Comparison of ENCODE assay signal across 8 cellular contexts in genomic region chr5:122776143-122776542, GRCh38. TPM values are rescaled to one million over a fixed set of nuclear protein-coding genes. Genes with fewer than 3 reads are reported as not detected.
DNase-seq lines count a peak whose midpoint lies in the region; ATAC-seq, FAIRE-seq and TF ChIP-seq lines count a peak whose summit lies in the region.

No MANE protein-coding gene starts in this region.

- H3K27ac ChIP-seq in ACC112 (ENCODE audit: low read depth, low read length) (no peak overlapping the region), HL-60 (replicated peaks) (peak overlapping the region; percentile 92), muscle layer of duodenum (ENCODE audit: low read length) (peak overlapping the region; percentile 87)

- H3K27me3 ChIP-seq in ACC112 (ENCODE audit: insufficient read depth, low read length) (no peaks in the 10 kb centered on the region), HL-60 (ENCODE audit: insufficient read depth, poor library complexity, severe bottlenecking) (no peaks in the 10 kb centered on the region), bronchial epithelial cell (ENCODE audit: control insufficient read depth, insufficient read depth, low read length) (no peaks in the 10 kb centered on the region), muscle layer of duodenum (ENCODE audit: low read depth, low read length) (no peaks in the 10 kb centered on the region)

- peaks cover 49% of the 10 kb centered on the region for H3K79me2 ChIP-seq in ACC112 (ENCODE audit: control insufficient read depth, insufficient read depth, low read length, unreplicated experiment)

- no peak for ATAC-seq in HG03439 (IDR thresholded peaks at IDR 0.05; ENCODE audit: unreplicated experiment)
- ATAC-seq in GM18861 (IDR thresholded peaks at IDR 0.05; ENCODE audit: unreplicated experiment), result no peak

- H3K4me1 ChIP-seq in ACC112 (ENCODE audit: control insufficient read depth, insufficient read depth, low read length, unreplicated experiment) (peaks cover 16% of the 10 kb centered on the region), muscle layer of duodenum (ENCODE audit: control insufficient read depth in 1 of 2, insufficient read depth in 2 of 2, low read length in 2 of 2) (peaks cover 4 to 26% of the 10 kb centered on the region in 2 donors)

- TF ChIP-seq CTCF in HL-60 (IDR thresholded peaks at IDR 0.05; ENCODE audit: insufficient read depth, low read length) (no peak), bronchial epithelial cell (IDR thresholded peaks at IDR 0.05; ENCODE audit: insufficient read depth, low read length, severe bottlenecking) (no peak), GM13977 (IDR thresholded peaks at IDR 0.05; ENCODE audit: extremely low read depth, insufficient read depth, missing control alignments) (no peak)

- DNase-seq in HL-60 (ENCODE audit: low read depth in 1 of 2, low spot score in 1 of 2) (no peak), bronchial epithelial cell (ENCODE audit: low read depth) (no peak), GM13977 (ENCODE audit: low spot score) (no peak), Kasumi-1 (lab: John Stamatoyannopoulos, UW) (no peak)

- peak overlapping the region; percentile 48 for H2AFZ ChIP-seq in ACC112 (ENCODE audit: low read length, unreplicated experiment)

- in situ Hi-C loops in GM13977 (cut with MboI; ENCODE audit: low pct_unique_long_range_greater_than_20kb, low sequenced_read_pairs, unreplicated experiment), result no loop called here

- no peak for FAIRE-seq in bronchial epithelial cell (lab: Jason Lieb, UNC)

- H3K36me3 ChIP-seq in ACC112 (ENCODE audit: insufficient read depth, low read length) (0 out of 2 replicates have a peak, but pooled peaks cover 1% of the 10 kb centered on the region), bronchial epithelial cell (ENCODE audit: control insufficient read depth, insufficient read depth, low read length) (no peaks in the 10 kb centered on the region), muscle layer of duodenum (ENCODE audit: control insufficient read depth in 1 of 2, insufficient read depth in 2 of 2, low read length in 2 of 2) (no peaks in the 10 kb centered on the region)

- no peaks in the 10 kb centered on the region for H3K9me3 ChIP-seq in muscle layer of duodenum (ENCODE audit: control insufficient read depth in 1 of 2, low read length in 2 of 2)

- H3K4me3 ChIP-seq in ACC112 (ENCODE audit: low read depth, low read length), result peak overlapping the region; percentile 91
- H3K4me3 ChIP-seq in HL-60 (replicated peaks; ENCODE audit: insufficient read depth, low read length), result peak overlapping the region; percentile 84
- peak overlapping the region; percentile 98 for H3K4me3 ChIP-seq in bronchial epithelial cell (ENCODE audit: low read depth, low read length)
- H3K4me3 ChIP-seq in muscle layer of duodenum (ENCODE audit: low read depth in 1 of 2, low read length in 2 of 2), result peak overlapping the region; percentile 92 to 98

RNA-seq across cellular contexts. Expression of gene SNX2, which starts 1.3 kb away (rescaled TPM):
- 48.4 and 62.7 TPM in 2 replicates for total RNA-seq in bronchial epithelial cell
